20 cellular contexts compared by ENCODE assay signal in the genomic region with DNA sequence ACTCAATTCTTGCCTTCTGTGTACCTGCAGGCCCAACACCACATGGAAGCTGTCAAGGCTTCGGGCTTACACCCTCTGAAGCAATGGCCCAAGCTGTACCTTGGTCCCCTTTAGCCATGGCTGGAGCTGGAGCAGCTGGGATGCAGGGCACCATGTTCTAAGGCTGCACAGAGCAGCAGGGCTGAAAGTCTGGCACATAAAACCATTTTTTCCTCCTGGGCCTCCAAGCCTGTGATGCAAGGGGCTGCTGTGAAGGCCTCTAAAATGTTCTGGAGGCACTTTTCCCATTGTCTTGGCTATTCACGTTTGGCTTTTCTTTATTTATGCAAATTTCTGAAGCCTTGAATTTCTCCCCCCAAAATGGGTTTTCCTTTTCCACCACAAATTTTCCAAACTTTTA.
DNase-seq lines count a peak whose midpoint lies in the region; TF ChIP-seq lines count a peak whose summit lies in the region.
"Had no signal": no experiment of that assay in that cellular context is flagged by ENCODE, and none has a peak within 500 bp of the region (broad histone marks: within the 10 kb centered on the region; RNA-seq: fewer than 3 reads in every experiment).

No MANE protein-coding gene starts in this region.

- intact Hi-C loops in mammary epithelial cell (cut with micrococcal nuclease) (no loop called here), breast epithelium (cut with DNase I; ENCODE audit: low total_unique reads) (no loop called here)

- H3K4me3 ChIP-seq in mammary epithelial cell (replicated peaks in 1 of 3; ENCODE audit: insufficient read depth in 1 of 3, low read depth in 2 of 3, low read length in 3 of 3), result no peak overlapping the region
- H3K4me3 ChIP-seq in breast epithelium, result no peak overlapping the region
- H3K4me3 ChIP-seq in HEK293 (ENCODE audit: low read depth, low read length), result no peak overlapping the region
- peak overlapping the region; percentile 27 for H3K4me3 ChIP-seq in adipocyte (ENCODE audit: low read length)
- no peak overlapping the region for H3K4me3 ChIP-seq in mesendoderm (ENCODE audit: low read length)
- H3K4me3 ChIP-seq: GM12878, HAP-1 had no signal

- H3K4me2 ChIP-seq in mammary epithelial cell (ENCODE audit: insufficient read depth, low read depth, low read length) (no peak overlapping the region), mesendoderm (ENCODE audit: low read length) (no peak overlapping the region)

- no peak overlapping the region for H2BK5ac ChIP-seq in mesendoderm (ENCODE audit: low read length)

- H3K79me1 ChIP-seq in mesendoderm (ENCODE audit: low read length), result no peaks in the 10 kb centered on the region

- CTCF ChIA-PET in mammary epithelial cell (lab: Charles Lee; ENCODE audit: low non-redundant PET) (no interaction called here), HEK293 (lab: Yijun Ruan, JAX) (no interaction called here)

- H3K79me2 ChIP-seq in mammary epithelial cell (ENCODE audit: insufficient read depth, low read length), result no peaks in the 10 kb centered on the region
- no peaks in the 10 kb centered on the region for H3K79me2 ChIP-seq in mesendoderm (ENCODE audit: control insufficient read depth, insufficient read depth, low read length)

- H2AK5ac ChIP-seq in mesendoderm (ENCODE audit: low read length), result no peak overlapping the region

- H3K23ac ChIP-seq in mesendoderm (ENCODE audit: low read length), result no peak overlapping the region

- peaks cover 19% of the 10 kb centered on the region for H3K9me3 ChIP-seq in mammary epithelial cell (replicated peaks; ENCODE audit: insufficient read depth, low read length)
- peaks cover 9 to 27% of the 10 kb centered on the region in 2 donors for H3K9me3 ChIP-seq in breast epithelium
- H3K9me3 ChIP-seq in HEK293 (ENCODE audit: control insufficient read depth, insufficient read depth, low read depth, low read length), result no peaks in the 10 kb centered on the region
- H3K9me3 ChIP-seq in adipocyte (ENCODE audit: control insufficient read depth, low read length), result peaks cover 21% of the 10 kb centered on the region
- H3K9me3 ChIP-seq: BE2C, HAP-1 had no signal

- dilution Hi-C loops in mammary epithelial cell (cut with HindIII; ENCODE audit: low sequenced_read_pairs), result no loop called here

- H3K18ac ChIP-seq in mesendoderm (ENCODE audit: low read length), result no peak overlapping the region

- DNase-seq in mammary epithelial cell (peak; percentile 5), breast epithelium (ENCODE audit: low spot score in 2 of 2) (no peak), adipocyte (ENCODE audit: low read depth) (no peak), mesendoderm (peak; percentile 21), ACHN (no peak), anterior cingulate cortex (lab: John Stamatoyannopoulos, UW) (no peak), NCI-H524 treated with DMSO at 0.1 percent for 48 hours (lab: John Stamatoyannopoulos, UW) (no peak)
- DNase-seq: 8988T; BE2C; C1 segment of cervical spinal cord; CD4-positive, CD25-positive, alpha-beta regulatory T cell; CD8-positive, alpha-beta memory T cell; COR-L47; DMS 273 treated with DMSO at 0.1 percent for 48 hours; DMS79; GF-D8; KG1 had no signal

- TF ChIP-seq CTCF in mammary epithelial cell (conservative IDR thresholded peaks at IDR 0.05 in 1 of 2, IDR thresholded peaks at IDR 0.05 in 1 of 2; ENCODE audit: extremely low read depth in 1 of 2, insufficient read depth in 1 of 2, low read depth in 1 of 2, low read length in 2 of 2), result no peak
- TF ChIP-seq CTCF in breast epithelium (IDR thresholded peaks at IDR 0.05), result no peak
- TF ChIP-seq CTCF in HEK293 (tag by site-specific recombination; IDR thresholded peaks at IDR 0.05), result no peak

- H3K9ac ChIP-seq in mammary epithelial cell (ENCODE audit: insufficient read depth, low read length) (no peak overlapping the region), adipocyte (ENCODE audit: low read length) (no peak overlapping the region), mesendoderm (ENCODE audit: low read length) (no peak overlapping the region)

- no TSS peak for BruUV-seq in mammary epithelial cell (replicated peaks; lab: Mats Ljungman, UMichigan)

- no peaks in the 10 kb centered on the region for H3K36me3 ChIP-seq in mammary epithelial cell (ENCODE audit: insufficient read depth, low read length)
- no peaks in the 10 kb centered on the region for H3K36me3 ChIP-seq in breast epithelium
- H3K36me3 ChIP-seq in HEK293 (ENCODE audit: control insufficient read depth in 2 of 2, insufficient read depth in 1 of 2, low read length in 2 of 2), result no peaks in the 10 kb centered on the region
- no peaks in the 10 kb centered on the region for H3K36me3 ChIP-seq in adipocyte (ENCODE audit: control insufficient read depth, insufficient read depth, low read length, severe bottlenecking)
- H3K36me3 ChIP-seq in mesendoderm (ENCODE audit: control insufficient read depth, insufficient read depth, low read length), result no peaks in the 10 kb centered on the region
- H3K36me3 ChIP-seq: BE2C, HAP-1 had no signal

- no peak overlapping the region for H2BK15ac ChIP-seq in mesendoderm (replicated peaks; ENCODE audit: low read depth)

- WGBS in mammary epithelial cell (ENCODE audit: low coverage, missing lambda C conversion rate), result 57% methylated on average over 2 of the region's 2 CpGs
- WGBS in mesendoderm (ENCODE audit: extremely low coverage, insufficient coverage, low lambda C conversion rate), result no CpG with 5 or more reads among the region's 2 CpGs

- H4K8ac ChIP-seq in mesendoderm (ENCODE audit: low read depth, low read length), result no peak overlapping the region

- no peak overlapping the region for H4K5ac ChIP-seq in mesendoderm (ENCODE audit: low read length)

- H3K4me1 ChIP-seq in mammary epithelial cell (ENCODE audit: insufficient read depth, low read length) (peaks cover 3% of the 10 kb centered on the region), breast epithelium (no peaks in the 10 kb centered on the region), HEK293 (ENCODE audit: control insufficient read depth, insufficient read depth, low read length) (no peaks in the 10 kb centered on the region), adipocyte (ENCODE audit: control insufficient read depth, insufficient read depth, low read length) (peaks cover 8% of the 10 kb centered on the region), mesendoderm (ENCODE audit: control insufficient read depth, low read depth, low read length) (no peaks in the 10 kb centered on the region)
- H3K4me1 ChIP-seq: BE2C, HAP-1 had no signal

- no peak overlapping the region for H3K4ac ChIP-seq in mesendoderm (ENCODE audit: low read depth, low read length)

- no peak for TF ChIP-seq POLR2A in breast epithelium (IDR thresholded peaks at IDR 0.05)

- POLR2A ChIA-PET in HEK293 (lab: Yijun Ruan, JAX), result no interaction called here

- H3K27ac ChIP-seq in mammary epithelial cell (ENCODE audit: insufficient read depth, low read depth, low read length) (no peak overlapping the region), breast epithelium (no peak overlapping the region), HEK293 (ENCODE audit: extremely low read depth, low read depth, low read length) (no peak overlapping the region), mesendoderm (ENCODE audit: low read depth, low read length) (no peak overlapping the region)

- H2AFZ ChIP-seq in mammary epithelial cell (ENCODE audit: low read depth, low read length), result no peak overlapping the region

- in situ Hi-C loops in mammary epithelial cell (cut with MboI; ENCODE audit: low sequenced_read_pairs in 2 of 2) (no loop called here), ACHN (cut with HindIII; ENCODE audit: low pct_ligation_motif_present, low pct_unique_long_range_greater_than_20kb, low sequenced_read_pairs) (no loop called here)

- H4K20me1 ChIP-seq in mammary epithelial cell (ENCODE audit: insufficient read depth, low read length), result no peaks in the 10 kb centered on the region

- H3K56ac ChIP-seq in mesendoderm (ENCODE audit: low read length), result no peak overlapping the region

- H3K27me3 ChIP-seq in mammary epithelial cell (ENCODE audit: insufficient read depth, low read length), result no peaks in the 10 kb centered on the region
- no peaks in the 10 kb centered on the region for H3K27me3 ChIP-seq in breast epithelium
- no peaks in the 10 kb centered on the region for H3K27me3 ChIP-seq in adipocyte (replicated peaks; ENCODE audit: control insufficient read depth, insufficient read depth, low read length)
- H3K27me3 ChIP-seq in mesendoderm (ENCODE audit: insufficient read depth, low read length, poor library complexity), result no peaks in the 10 kb centered on the region
- H3K27me3 ChIP-seq: BE2C had no signal

- H2BK120ac ChIP-seq in mesendoderm (ENCODE audit: low read depth, low read length), result no peak overlapping the region

TF ChIP-seq in HEK293, 187 proteins besides CTCF, POLR2A, EP300 and RAD21 (continues in another document):
- TF ChIP-seq TRIM28 (IDR thresholded peaks at IDR 0.05; ENCODE audit: borderline replicate concordance, low read length) (peak; percentile 96), ZNF394 (tag by site-specific recombination; IDR thresholded peaks at IDR 0.05; ENCODE audit: borderline replicate concordance) (no peak), ZNF600 (tag by site-specific recombination; IDR thresholded peaks at IDR 0.05) (no peak), HOXC10 (CRISPR knock-in tag; IDR thresholded peaks at IDR 0.05) (no peak), ZNF341 (tag by site-specific recombination; IDR thresholded peaks at IDR 0.05; ENCODE audit: low read depth) (no peak)
- TF ChIP-seq, protein P1, sequence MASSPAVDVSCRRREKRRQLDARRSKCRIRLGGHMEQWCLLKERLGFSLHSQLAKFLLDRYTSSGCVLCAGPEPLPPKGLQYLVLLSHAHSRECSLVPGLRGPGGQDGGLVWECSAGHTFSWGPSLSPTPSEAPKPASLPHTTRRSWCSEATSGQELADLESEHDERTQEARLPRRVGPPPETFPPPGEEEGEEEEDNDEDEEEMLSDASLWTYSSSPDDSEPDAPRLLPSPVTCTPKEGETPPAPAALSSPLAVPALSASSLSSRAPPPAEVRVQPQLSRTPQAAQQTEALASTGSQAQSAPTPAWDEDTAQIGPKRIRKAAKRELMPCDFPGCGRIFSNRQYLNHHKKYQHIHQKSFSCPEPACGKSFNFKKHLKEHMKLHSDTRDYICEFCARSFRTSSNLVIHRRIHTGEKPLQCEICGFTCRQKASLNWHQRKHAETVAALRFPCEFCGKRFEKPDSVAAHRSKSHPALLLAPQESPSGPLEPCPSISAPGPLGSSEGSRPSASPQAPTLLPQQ (tag by site-specific recombination; IDR thresholded peaks at IDR 0.05), result no peak
- TF ChIP-seq, protein P2, sequence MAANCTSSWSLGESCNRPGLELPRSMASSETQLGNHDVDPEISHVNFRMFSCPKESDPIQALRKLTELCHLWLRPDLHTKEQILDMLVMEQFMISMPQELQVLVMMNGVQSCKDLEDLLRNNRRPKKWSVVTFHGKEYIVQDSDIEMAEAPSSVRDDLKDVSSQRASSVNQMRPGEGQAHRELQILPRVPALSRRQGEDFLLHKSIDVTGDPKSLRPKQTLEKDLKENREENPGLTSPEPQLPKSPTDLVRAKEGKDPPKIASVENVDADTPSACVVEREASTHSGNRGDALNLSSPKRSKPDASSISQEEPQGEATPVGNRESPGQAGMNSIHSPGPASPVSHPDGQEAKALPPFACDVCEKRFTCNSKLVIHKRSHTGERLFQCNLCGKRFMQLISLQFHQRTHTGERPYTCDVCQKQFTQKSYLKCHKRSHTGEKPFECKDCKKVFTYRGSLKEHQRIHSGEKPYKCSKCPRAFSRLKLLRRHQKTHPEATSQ (tag by site-specific recombination; IDR thresholded peaks at IDR 0.05), result no peak

Comparison
In these comparisons a context has a peak if more than half of its experiments do, and no peak if none do; other contexts are left out.
1. DNase-seq: peak in mammary epithelial cell (single experiment) and mesendoderm (single experiment); none in breast epithelium (0 of 2), adipocyte (single experiment), ACHN (single experiment), anterior cingulate cortex (0 of 58) and NCI-H524 treated with DMSO at 0.1 percent for 48 hours (single experiment).